In genomic region chr1:38267037-38268036, GRCh38 we compare ENCODE assay signal across 3 cellular contexts.
TF ChIP-seq lines count a peak whose summit lies in the region.

No MANE protein-coding gene starts in this region.

TF ChIP-seq in GM23338, 12 proteins besides CTCF, POLR2A, EP300 and RAD21 (continues in another document):
- no peak for TF ChIP-seq EZH2phosphoT487 (IDR thresholded peaks at IDR 0.05; ENCODE audit: unreplicated experiment)
- no peak for TF ChIP-seq NANOG (IDR thresholded peaks at IDR 0.05; ENCODE audit: borderline replicate concordance)
- TF ChIP-seq STAT1 (IDR thresholded peaks at IDR 0.05; ENCODE audit: unreplicated experiment) = no peak
- TF ChIP-seq ZNF331 (CRISPR knock-in tag; IDR thresholded peaks at IDR 0.05; ENCODE audit: low read depth) = no peak
- TF ChIP-seq POLR2AphosphoS5 (IDR thresholded peaks at IDR 0.05; ENCODE audit: low read depth) = no peak
- TF ChIP-seq CREB1 (CRISPR knock-in tag; IDR thresholded peaks at IDR 0.05; ENCODE audit: low read depth) = no peak
- no peak for TF ChIP-seq ETS1 (IDR thresholded peaks at IDR 0.05)
- TF ChIP-seq JUNB (IDR thresholded peaks at IDR 0.05; ENCODE audit: unreplicated experiment) = no peak
- TF ChIP-seq REST (IDR thresholded peaks at IDR 0.05; ENCODE audit: unreplicated experiment) = no peak
- TF ChIP-seq ZNF114 (CRISPR knock-in tag; IDR thresholded peaks at IDR 0.05) = no peak
- no peak for TF ChIP-seq EZH2 (IDR thresholded peaks at IDR 0.05; ENCODE audit: low read depth, unreplicated experiment)

TF ChIP-seq in IMR-90, 13 proteins besides CTCF, POLR2A, EP300 and RAD21:
- TF ChIP-seq ELK1 (IDR thresholded peaks at IDR 0.05; ENCODE audit: borderline replicate concordance, low read depth, low read length) = no peak
- TF ChIP-seq MAFK (IDR thresholded peaks at IDR 0.05; ENCODE audit: low read depth, low read length) = peak; percentile 56
- TF ChIP-seq CEBPB (IDR thresholded peaks at IDR 0.05; ENCODE audit: low read depth, low read length) = no peak
- no peak for TF ChIP-seq RCOR1 (IDR thresholded peaks at IDR 0.05; ENCODE audit: insufficient replicate concordance, low read length)
- no peak for TF ChIP-seq FOS (IDR thresholded peaks at IDR 0.05; ENCODE audit: low read depth, low read length)

TF ChIP-seq in H1, 55 proteins besides CTCF, POLR2A, EP300 and RAD21:
- TF ChIP-seq BRCA1 (IDR thresholded peaks at IDR 0.05; ENCODE audit: low read depth, low read length) (no peak), TBP (IDR thresholded peaks at IDR 0.05; ENCODE audit: low read depth, low read length) (no peak), GTF2F1 (IDR thresholded peaks at IDR 0.05; ENCODE audit: borderline replicate concordance, low read depth, low read length) (no peak), EGR1 (IDR thresholded peaks at IDR 0.05; ENCODE audit: borderline replicate concordance, low read depth, low read length) (0 out of 2 replicates have a peak, but pooled peaks have one; percentile 62)
